In the genomic region with DNA sequence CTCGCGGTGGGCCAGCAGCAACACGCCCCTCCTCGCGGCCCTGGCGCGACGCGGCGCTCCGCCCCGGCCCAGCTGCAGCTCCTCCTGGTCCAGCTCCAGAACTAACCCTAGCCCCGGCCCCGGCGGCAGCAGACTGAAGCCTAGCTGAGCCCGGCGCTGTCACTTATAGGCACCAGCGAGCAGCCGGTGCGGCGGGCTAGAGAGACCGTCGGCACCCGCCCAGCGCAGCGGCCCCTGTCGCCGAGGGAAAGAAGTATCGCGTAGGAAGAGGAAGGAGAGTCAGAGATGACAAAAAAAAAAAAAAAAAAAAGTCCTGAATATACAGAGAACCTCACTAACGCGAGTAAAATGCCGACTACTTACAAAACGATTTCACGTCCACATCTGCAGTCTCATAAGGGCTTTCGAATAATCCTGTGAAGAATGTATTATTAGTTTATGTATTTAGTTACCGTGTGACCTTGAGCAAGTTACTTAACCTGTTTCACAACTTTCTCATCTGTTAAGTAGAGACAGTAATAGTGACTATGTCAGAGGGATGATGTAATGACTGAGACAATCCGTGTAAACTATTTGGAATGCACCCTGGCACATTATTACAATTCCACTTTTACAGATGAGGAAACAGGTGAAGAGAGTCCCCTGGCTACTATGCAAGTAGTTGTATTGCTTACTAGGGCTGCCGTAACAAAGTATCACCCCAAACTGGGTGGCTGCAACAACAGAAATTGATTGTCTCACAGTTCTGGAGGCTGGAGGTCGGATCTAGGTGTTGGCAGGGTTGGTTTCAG, we compare ENCODE assay signal across 8 cellular contexts. TPM values are rescaled to one million over a fixed set of nuclear protein-coding genes. Genes with fewer than 3 reads are reported as not detected.
DNase-seq lines count a peak whose midpoint lies in the region; ATAC-seq, FAIRE-seq and TF ChIP-seq lines count a peak whose summit lies in the region.

A gene (minus strand): TSS at position 135 of the 791 bp plus-strand sequence. CDS start 791 bp downstream, outside the sequence.

- H3K4me3 ChIP-seq in iPS DF 6.9 (ENCODE audit: low read length) (peak within 1 kb of the TSS; percentile 66; the same call in 1 of the 2 replicates), skeletal muscle cell (ENCODE audit: low read depth, low read length) (peak within 1 kb of the TSS; percentile 65)

- no peaks in the 10 kb centered on the region for H3K27me3 ChIP-seq in iPS DF 6.9 (ENCODE audit: control insufficient read depth, insufficient read depth, low read length)

- no peaks in the 10 kb centered on the region for H3K36me3 ChIP-seq in iPS DF 6.9 (ENCODE audit: control insufficient read depth, insufficient read depth, low read length)

- no peaks in the 10 kb centered on the region for H3K9me3 ChIP-seq in iPS DF 6.9 (ENCODE audit: control insufficient read depth, insufficient read depth, low read length)

- peaks cover 5% of the 10 kb centered on the region for H3K27me3 Mint-ChIP-seq in brain

- no peak within 1 kb of the TSS for H3K27ac ChIP-seq in iPS DF 6.9 (ENCODE audit: low read length)

- peaks cover 7% of the 10 kb centered on the region for H3K4me1 ChIP-seq in iPS DF 6.9 (ENCODE audit: control insufficient read depth, insufficient read depth, low read length)

- WGBS in iPS DF 6.9 (ENCODE audit: insufficient coverage, insufficient read length): no CpG with 5 or more reads among the region's 40 CpGs

- peak; percentile 29 to 76 for DNase-seq in NCI-H187 (lab: John Stamatoyannopoulos, UW)
- no peak for DNase-seq in NCI-H187 treated with DMSO at 0.1 percent for 48 hours (lab: John Stamatoyannopoulos, UW)
- peak; percentile 95 for DNase-seq in NCI-H2107 (lab: John Stamatoyannopoulos, UW)
- DNase-seq in iPS DF 6.9 (ENCODE audit: low read depth, low spot score): no peak
- peak; percentile 68 for DNase-seq in skeletal muscle cell (ENCODE audit: low read depth)

- H3K4me1 Mint-ChIP-seq in brain: peaks cover 53% of the 10 kb centered on the region

- H3K9me3 Mint-ChIP-seq in brain: peaks cover 0 to 2% (median 0%) of the 10 kb centered on the region in 5 experiments

- ATAC-seq in HG02981 (IDR thresholded peaks at IDR 0.05; ENCODE audit: unreplicated experiment): peak; percentile 79

- H3K27ac Mint-ChIP-seq in brain: peak within 1 kb of the TSS; percentile 94 to 98 (median 97)

- no peaks in the 10 kb centered on the region for H3K36me3 Mint-ChIP-seq in brain

- H3K4me3 Mint-ChIP-seq in brain: peak within 1 kb of the TSS; percentile 94 to 96 (median 94)

- peak; percentile 74 to 83 for TF ChIP-seq CTCF in brain (conservative IDR thresholded peaks at IDR 0.05)

- peak; percentile 60 for FAIRE-seq in TTC549 (lab: Jason Lieb, UNC)

RNA-seq across cellular contexts. Expression of the gene that starts here (rescaled TPM):
- polyA plus RNA-seq in brain (ENCODE audit: insufficient read depth, low read depth, low replicate concordance): 31.8 TPM

Comparison
In these comparisons a context has a peak if more than half of its experiments do, and no peak if none do; other contexts are left out.
1. DNase-seq: peak in NCI-H187 (2 of 2), NCI-H2107 (single experiment) and skeletal muscle cell (single experiment); none in NCI-H187 treated with DMSO at 0.1 percent for 48 hours (single experiment) and iPS DF 6.9 (single experiment).